Comparison of ENCODE assay signal across 1 cellular context in the genomic region with DNA sequence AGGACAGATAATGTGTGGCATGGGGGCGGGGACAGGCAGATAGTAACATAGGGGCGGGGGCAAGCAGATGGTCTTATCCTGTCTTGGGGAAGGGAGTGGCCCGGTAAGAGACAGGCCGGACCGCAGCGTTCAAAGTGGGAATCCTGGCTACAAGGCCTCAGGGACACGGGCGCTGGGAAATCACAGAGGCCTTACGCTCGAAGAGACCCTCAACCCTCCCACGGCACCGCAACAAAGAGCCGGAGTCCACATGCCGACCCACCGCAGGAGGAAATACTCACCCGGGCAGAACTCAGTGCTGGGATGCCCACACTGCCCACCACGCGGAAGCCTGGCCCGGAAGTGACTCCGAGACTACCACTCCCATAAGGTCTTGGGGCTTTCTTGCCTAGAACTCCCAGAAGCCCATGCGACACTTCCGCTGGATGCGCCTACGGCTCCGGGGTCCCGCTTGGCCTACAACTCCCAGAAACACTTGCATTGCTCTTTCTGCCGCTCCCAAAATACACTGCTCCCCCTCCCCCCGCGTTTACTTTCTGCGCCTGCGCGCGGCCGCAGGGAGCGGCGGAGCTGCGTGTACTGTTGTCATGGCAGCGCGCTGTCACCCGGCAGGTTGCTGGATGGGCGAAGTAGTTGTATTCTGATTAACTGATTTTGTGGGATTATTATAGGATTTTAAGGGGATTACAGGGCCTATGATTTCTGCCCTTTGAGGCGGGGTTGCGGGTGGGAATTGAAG.
TF ChIP-seq lines count a peak whose summit lies in the region.

A gene (minus strand): TSS at position 344 of the 739 bp plus-strand sequence. CDS start 3,840 bp downstream, outside the sequence.

TF ChIP-seq in K562, 482 proteins besides CTCF, POLR2A, EP300 and RAD21 (continued from another document and continues in another):
- TF ChIP-seq, protein P1, sequence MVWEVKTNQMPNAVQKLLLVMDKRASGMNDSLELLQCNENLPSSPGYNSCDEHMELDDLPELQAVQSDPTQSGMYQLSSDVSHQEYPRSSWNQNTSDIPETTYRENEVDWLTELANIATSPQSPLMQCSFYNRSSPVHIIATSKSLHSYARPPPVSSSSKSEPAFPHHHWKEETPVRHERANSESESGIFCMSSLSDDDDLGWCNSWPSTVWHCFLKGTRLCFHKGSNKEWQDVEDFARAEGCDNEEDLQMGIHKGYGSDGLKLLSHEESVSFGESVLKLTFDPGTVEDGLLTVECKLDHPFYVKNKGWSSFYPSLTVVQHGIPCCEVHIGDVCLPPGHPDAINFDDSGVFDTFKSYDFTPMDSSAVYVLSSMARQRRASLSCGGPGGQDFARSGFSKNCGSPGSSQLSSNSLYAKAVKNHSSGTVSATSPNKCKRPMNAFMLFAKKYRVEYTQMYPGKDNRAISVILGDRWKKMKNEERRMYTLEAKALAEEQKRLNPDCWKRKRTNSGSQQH (CRISPR knock-in tag; IDR thresholded peaks at IDR 0.05): no peak; the same call in 1 of the 2 replicates
- TF ChIP-seq, protein P2, sequence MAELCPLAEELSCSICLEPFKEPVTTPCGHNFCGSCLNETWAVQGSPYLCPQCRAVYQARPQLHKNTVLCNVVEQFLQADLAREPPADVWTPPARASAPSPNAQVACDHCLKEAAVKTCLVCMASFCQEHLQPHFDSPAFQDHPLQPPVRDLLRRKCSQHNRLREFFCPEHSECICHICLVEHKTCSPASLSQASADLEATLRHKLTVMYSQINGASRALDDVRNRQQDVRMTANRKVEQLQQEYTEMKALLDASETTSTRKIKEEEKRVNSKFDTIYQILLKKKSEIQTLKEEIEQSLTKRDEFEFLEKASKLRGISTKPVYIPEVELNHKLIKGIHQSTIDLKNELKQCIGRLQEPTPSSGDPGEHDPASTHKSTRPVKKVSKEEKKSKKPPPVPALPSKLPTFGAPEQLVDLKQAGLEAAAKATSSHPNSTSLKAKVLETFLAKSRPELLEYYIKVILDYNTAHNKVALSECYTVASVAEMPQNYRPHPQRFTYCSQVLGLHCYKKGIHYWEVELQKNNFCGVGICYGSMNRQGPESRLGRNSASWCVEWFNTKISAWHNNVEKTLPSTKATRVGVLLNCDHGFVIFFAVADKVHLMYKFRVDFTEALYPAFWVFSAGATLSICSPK (IDR thresholded peaks at IDR 0.05; ENCODE audit: borderline replicate concordance): no peak
- TF ChIP-seq TAL1 (IDR thresholded peaks at IDR 0.05) (peak; percentile 33; the same call in 1 of the 2 replicates), KLF16 (IDR thresholded peaks at IDR 0.05) (no peak), KDM4B (IDR thresholded peaks at IDR 0.05; ENCODE audit: borderline replicate concordance in 2 of 2, low read depth in 1 of 2) (peak in 1 of 2 experiments; percentile 89; a peak in 2 of 4 replicates), TSC22D4 (tag; IDR thresholded peaks at IDR 0.05) (no peak), ESRRA (IDR thresholded peaks at IDR 0.05; ENCODE audit: borderline replicate concordance, low read depth) (0 out of 2 replicates have a peak, but pooled peaks have one; percentile 27), ETV1 (tag; conservative IDR thresholded peaks at IDR 0.05; ENCODE audit: low read depth) (peak; percentile 95), ZNF717 (CRISPR knock-in tag; IDR thresholded peaks at IDR 0.05) (no peak), STAT5B (CRISPR knock-in tag; IDR thresholded peaks at IDR 0.05) (no peak), ZNF311 (CRISPR knock-in tag; IDR thresholded peaks at IDR 0.05) (no peak), MTA1 (IDR thresholded peaks at IDR 0.05; ENCODE audit: borderline replicate concordance) (no peak), ZNF12 (CRISPR knock-in tag; IDR thresholded peaks at IDR 0.05) (no peak), MEF2D (tag; conservative IDR thresholded peaks at IDR 0.05; ENCODE audit: low read depth) (peak; percentile 64; the same call in 1 of the 2 replicates), SMARCE1 (IDR thresholded peaks at IDR 0.05) (peak; percentile 7; the same call in 1 of the 2 replicates), SIN3A (IDR thresholded peaks at IDR 0.05; ENCODE audit: borderline replicate concordance in 2 of 2, control insufficient read depth in 1 of 2, low read depth in 2 of 2, low read length in 2 of 2) (peak; percentile 78 to 80; a peak in 3 of 4 replicates), MYNN (IDR thresholded peaks at IDR 0.05) (0 out of 2 replicates have a peak, but pooled peaks have one; percentile 45), MYNN (CRISPR knock-in tag; IDR thresholded peaks at IDR 0.05) (no peak), NCOA2 (IDR thresholded peaks at IDR 0.05; ENCODE audit: partially characterized antibody in 2 of 2) (no peak), HSF4 (CRISPR knock-in tag; IDR thresholded peaks at IDR 0.05; ENCODE audit: borderline replicate concordance) (no peak), TRIM28 (IDR thresholded peaks at IDR 0.05) (no peak), TRIM24 (IDR thresholded peaks at IDR 0.05) (no peak), RBBP5 (IDR thresholded peaks at IDR 0.05; ENCODE audit: borderline replicate concordance, insufficient read depth, low read length, poor library complexity, severe bottlenecking) (peak; percentile 66), HDAC2 (IDR thresholded peaks at IDR 0.05) (peak; percentile 52), NONO (IDR thresholded peaks at IDR 0.05; ENCODE audit: low read depth in 2 of 2, low read length in 1 of 2) (no peak)
- TF ChIP-seq, protein P3, sequence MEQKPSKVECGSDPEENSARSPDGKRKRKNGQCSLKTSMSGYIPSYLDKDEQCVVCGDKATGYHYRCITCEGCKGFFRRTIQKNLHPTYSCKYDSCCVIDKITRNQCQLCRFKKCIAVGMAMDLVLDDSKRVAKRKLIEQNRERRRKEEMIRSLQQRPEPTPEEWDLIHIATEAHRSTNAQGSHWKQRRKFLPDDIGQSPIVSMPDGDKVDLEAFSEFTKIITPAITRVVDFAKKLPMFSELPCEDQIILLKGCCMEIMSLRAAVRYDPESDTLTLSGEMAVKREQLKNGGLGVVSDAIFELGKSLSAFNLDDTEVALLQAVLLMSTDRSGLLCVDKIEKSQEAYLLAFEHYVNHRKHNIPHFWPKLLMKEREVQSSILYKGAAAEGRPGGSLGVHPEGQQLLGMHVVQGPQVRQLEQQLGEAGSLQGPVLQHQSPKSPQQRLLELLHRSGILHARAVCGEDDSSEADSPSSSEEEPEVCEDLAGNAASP (IDR thresholded peaks at IDR 0.05): no peak
- TF ChIP-seq, protein P4, sequence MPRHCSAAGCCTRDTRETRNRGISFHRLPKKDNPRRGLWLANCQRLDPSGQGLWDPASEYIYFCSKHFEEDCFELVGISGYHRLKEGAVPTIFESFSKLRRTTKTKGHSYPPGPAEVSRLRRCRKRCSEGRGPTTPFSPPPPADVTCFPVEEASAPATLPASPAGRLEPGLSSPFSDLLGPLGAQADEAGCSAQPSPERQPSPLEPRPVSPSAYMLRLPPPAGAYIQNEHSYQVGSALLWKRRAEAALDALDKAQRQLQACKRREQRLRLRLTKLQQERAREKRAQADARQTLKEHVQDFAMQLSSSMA (CRISPR knock-in tag; IDR thresholded peaks at IDR 0.05): no peak
- TF ChIP-seq, protein P5, sequence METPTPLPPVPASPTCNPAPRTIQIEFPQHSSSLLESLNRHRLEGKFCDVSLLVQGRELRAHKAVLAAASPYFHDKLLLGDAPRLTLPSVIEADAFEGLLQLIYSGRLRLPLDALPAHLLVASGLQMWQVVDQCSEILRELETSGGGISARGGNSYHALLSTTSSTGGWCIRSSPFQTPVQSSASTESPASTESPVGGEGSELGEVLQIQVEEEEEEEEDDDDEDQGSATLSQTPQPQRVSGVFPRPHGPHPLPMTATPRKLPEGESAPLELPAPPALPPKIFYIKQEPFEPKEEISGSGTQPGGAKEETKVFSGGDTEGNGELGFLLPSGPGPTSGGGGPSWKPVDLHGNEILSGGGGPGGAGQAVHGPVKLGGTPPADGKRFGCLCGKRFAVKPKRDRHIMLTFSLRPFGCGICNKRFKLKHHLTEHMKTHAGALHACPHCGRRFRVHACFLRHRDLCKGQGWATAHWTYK (CRISPR knock-in tag; IDR thresholded peaks at IDR 0.05): no peak
- TF ChIP-seq, protein P6, sequence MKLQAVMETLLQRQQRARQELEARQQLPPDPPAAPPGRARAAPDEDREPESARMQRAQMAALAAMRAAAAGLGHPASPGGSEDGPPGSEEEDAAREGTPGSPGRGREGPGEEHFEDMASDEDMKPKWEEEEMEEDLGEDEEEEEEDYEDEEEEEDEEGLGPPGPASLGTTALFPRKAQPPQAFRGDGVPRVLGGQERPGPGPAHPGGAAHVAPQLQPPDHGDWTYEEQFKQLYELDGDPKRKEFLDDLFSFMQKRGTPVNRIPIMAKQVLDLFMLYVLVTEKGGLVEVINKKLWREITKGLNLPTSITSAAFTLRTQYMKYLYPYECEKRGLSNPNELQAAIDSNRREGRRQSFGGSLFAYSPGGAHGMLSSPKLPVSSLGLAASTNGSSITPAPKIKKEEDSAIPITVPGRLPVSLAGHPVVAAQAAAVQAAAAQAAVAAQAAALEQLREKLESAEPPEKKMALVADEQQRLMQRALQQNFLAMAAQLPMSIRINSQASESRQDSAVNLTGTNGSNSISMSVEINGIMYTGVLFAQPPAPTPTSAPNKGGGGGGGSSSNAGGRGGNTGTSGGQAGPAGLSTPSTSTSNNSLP (IDR thresholded peaks at IDR 0.05; ENCODE audit: borderline replicate concordance, low read depth, low read length): no peak
- TF ChIP-seq, protein P7, sequence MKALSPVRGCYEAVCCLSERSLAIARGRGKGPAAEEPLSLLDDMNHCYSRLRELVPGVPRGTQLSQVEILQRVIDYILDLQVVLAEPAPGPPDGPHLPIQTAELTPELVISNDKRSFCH (CRISPR knock-in tag; IDR thresholded peaks at IDR 0.05): no peak
- TF ChIP-seq, protein P7 (tag; IDR thresholded peaks at IDR 0.05): no peak
- TF ChIP-seq, protein P8, sequence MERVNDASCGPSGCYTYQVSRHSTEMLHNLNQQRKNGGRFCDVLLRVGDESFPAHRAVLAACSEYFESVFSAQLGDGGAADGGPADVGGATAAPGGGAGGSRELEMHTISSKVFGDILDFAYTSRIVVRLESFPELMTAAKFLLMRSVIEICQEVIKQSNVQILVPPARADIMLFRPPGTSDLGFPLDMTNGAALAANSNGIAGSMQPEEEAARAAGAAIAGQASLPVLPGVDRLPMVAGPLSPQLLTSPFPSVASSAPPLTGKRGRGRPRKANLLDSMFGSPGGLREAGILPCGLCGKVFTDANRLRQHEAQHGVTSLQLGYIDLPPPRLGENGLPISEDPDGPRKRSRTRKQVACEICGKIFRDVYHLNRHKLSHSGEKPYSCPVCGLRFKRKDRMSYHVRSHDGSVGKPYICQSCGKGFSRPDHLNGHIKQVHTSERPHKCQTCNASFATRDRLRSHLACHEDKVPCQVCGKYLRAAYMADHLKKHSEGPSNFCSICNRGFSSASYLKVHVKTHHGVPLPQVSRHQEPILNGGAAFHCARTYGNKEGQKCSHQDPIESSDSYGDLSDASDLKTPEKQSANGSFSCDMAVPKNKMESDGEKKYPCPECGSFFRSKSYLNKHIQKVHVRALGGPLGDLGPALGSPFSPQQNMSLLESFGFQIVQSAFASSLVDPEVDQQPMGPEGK (CRISPR knock-in tag; IDR thresholded peaks at IDR 0.05; ENCODE audit: borderline replicate concordance): no peak
- TF ChIP-seq, protein P9, sequence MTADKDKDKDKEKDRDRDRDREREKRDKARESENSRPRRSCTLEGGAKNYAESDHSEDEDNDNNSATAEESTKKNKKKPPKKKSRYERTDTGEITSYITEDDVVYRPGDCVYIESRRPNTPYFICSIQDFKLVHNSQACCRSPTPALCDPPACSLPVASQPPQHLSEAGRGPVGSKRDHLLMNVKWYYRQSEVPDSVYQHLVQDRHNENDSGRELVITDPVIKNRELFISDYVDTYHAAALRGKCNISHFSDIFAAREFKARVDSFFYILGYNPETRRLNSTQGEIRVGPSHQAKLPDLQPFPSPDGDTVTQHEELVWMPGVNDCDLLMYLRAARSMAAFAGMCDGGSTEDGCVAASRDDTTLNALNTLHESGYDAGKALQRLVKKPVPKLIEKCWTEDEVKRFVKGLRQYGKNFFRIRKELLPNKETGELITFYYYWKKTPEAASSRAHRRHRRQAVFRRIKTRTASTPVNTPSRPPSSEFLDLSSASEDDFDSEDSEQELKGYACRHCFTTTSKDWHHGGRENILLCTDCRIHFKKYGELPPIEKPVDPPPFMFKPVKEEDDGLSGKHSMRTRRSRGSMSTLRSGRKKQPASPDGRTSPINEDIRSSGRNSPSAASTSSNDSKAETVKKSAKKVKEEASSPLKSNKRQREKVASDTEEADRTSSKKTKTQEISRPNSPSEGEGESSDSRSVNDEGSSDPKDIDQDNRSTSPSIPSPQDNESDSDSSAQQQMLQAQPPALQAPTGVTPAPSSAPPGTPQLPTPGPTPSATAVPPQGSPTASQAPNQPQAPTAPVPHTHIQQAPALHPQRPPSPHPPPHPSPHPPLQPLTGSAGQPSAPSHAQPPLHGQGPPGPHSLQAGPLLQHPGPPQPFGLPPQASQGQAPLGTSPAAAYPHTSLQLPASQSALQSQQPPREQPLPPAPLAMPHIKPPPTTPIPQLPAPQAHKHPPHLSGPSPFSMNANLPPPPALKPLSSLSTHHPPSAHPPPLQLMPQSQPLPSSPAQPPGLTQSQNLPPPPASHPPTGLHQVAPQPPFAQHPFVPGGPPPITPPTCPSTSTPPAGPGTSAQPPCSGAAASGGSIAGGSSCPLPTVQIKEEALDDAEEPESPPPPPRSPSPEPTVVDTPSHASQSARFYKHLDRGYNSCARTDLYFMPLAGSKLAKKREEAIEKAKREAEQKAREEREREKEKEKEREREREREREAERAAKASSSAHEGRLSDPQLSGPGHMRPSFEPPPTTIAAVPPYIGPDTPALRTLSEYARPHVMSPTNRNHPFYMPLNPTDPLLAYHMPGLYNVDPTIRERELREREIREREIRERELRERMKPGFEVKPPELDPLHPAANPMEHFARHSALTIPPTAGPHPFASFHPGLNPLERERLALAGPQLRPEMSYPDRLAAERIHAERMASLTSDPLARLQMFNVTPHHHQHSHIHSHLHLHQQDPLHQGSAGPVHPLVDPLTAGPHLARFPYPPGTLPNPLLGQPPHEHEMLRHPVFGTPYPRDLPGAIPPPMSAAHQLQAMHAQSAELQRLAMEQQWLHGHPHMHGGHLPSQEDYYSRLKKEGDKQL (CRISPR knock-in tag; IDR thresholded peaks at IDR 0.05; ENCODE audit: borderline replicate concordance): no peak
